ENCODE assay signal across 8 cellular contexts in the genomic region with DNA sequence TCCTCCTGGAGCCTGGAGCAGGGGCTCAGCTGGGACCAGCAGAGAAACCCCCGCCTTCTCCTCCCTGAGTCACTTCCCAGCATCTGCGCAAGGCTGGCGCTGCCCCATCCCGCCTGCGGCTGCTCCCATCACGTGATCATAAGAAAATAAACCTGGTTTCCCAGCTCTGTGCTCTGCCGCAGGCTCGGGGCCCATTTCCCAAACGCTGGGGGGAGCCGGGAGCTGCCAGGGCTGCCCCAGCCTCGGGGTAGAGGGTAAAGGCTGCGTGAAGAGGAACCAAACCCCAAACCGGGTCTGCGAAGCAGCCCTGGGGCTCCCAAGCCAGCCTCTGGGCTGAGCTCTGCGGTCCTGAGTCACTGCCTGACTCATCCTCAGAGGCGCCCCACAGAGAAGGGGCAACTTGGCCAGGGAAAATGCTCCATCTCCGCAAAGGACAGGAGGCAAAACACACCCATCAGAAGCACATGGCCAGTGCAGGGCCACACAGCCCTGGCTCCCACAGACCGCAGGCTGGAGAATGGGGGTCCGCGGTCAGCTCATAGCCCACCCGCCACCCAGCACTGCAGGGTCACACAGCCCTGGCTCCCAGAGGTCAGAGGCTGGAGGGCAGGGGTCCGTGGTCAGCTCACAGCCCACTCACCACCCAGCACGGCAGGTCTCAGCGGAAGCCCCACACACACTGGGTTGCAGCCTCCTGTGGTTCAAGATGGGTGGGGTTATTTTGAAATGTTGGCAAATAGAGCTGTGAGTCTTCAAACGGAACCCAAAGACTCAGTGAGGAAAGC.
DNase-seq lines count a peak whose midpoint lies in the region; TF ChIP-seq lines count a peak whose summit lies in the region.

No MANE protein-coding gene starts in this region.

- peak overlapping the region; percentile 72 for H3K4me3 Mint-ChIP-seq in chondrocyte (ENCODE audit: unreplicated experiment)

- no peaks in the 10 kb centered on the region for H3K27me3 ChIP-seq in layer of hippocampus (ENCODE audit: control insufficient read depth, insufficient read depth, low read length)

- no peaks in the 10 kb centered on the region for H3K27me3 Mint-ChIP-seq in chondrocyte (ENCODE audit: low read depth)

- peak overlapping the region; percentile 98 for H3K27ac ChIP-seq in layer of hippocampus (ENCODE audit: low read depth, low read length)

- peak overlapping the region; percentile 43 for H3K4me3 ChIP-seq in HFF-Myc (replicated peaks; ENCODE audit: low read depth, low read length)

- H3K4me1 Mint-ChIP-seq in chondrocyte (ENCODE audit: low read depth), result peaks cover 71% of the 10 kb centered on the region

- H3K36me3 Mint-ChIP-seq in chondrocyte (ENCODE audit: low read depth), result no peaks in the 10 kb centered on the region

- DNase-seq in DMS79 (lab: John Stamatoyannopoulos, UW), result peak; percentile 71
- DNase-seq in HFF-Myc (ENCODE audit: extremely low read depth, low read depth), result peak; percentile 94
- DNase-seq in NCI-H2196 (lab: John Stamatoyannopoulos, UW; ENCODE audit: unreplicated experiment), result peak; percentile 64
- peak; percentile 77 to 78 for DNase-seq in activated CD4-positive, alpha-beta T cell treated with anti-CD3 and anti-CD28 coated beads for 4 hours
- peak; percentile 97 for DNase-seq in chondrocyte (ENCODE audit: low spot score)
- peak; percentile 49 for DNase-seq in stimulated activated CD4-positive, alpha-beta T cell treated with anti-CD3 and anti-CD28 coated beads, Interleukin-1b, Interleukin-23, amount 100 ng/mL, for 1 hour (ENCODE audit: low read depth in 2 of 2)
- no peak for DNase-seq in NCI-H1930 (lab: John Stamatoyannopoulos, UW)

- H3K27ac Mint-ChIP-seq in chondrocyte (ENCODE audit: unreplicated experiment), result peak overlapping the region; percentile 100

- TF ChIP-seq CTCF in HFF-Myc (IDR thresholded peaks at IDR 0.05; ENCODE audit: low read depth, low read length, missing control alignments) (no peak), chondrocyte (IDR thresholded peaks at IDR 0.05) (peak; percentile 13)

- no peaks in the 10 kb centered on the region for H3K9me3 Mint-ChIP-seq in chondrocyte (ENCODE audit: low read depth)

Comparison
In these comparisons a context has a peak if more than half of its experiments do, and no peak if none do; other contexts are left out.
1. DNase-seq: peak in DMS79 (single experiment), HFF-Myc (single experiment), NCI-H2196 (single experiment), activated CD4-positive, alpha-beta T cell treated with anti-CD3 and anti-CD28 coated beads for 4 hours (2 of 2), chondrocyte (single experiment) and stimulated activated CD4-positive, alpha-beta T cell treated with anti-CD3 and anti-CD28 coated beads, Interleukin-1b, Interleukin-23, amount 100 ng/mL, for 1 hour (2 of 2); none in NCI-H1930 (0 of 2).